22 cellular contexts compared by ENCODE assay signal in genomic region chrX:30673884-30674598, GRCh38. TPM values are rescaled to one million over a fixed set of nuclear protein-coding genes. Genes with fewer than 3 reads are reported as not detected.
DNase-seq lines count a peak whose midpoint lies in the region; ATAC-seq and TF ChIP-seq lines count a peak whose summit lies in the region.
"Had no signal": no experiment of that assay in that cellular context is flagged by ENCODE, and none has a peak within 500 bp of the region (broad histone marks: within the 10 kb centered on the region; RNA-seq: fewer than 3 reads in every experiment).

No MANE protein-coding gene starts in this region.

- no peak overlapping the region for H3K4me3 Mint-ChIP-seq in T-helper 1 cell treated with Interleukin-12 subunit alpha and Interleukin-12 subunit beta and Interleukin-4 antibody, amounts not matched to agents 30 μg/mL and 1 μg/mL, for 36 hours
- no peak overlapping the region for H3K4me3 Mint-ChIP-seq in nephron
- H3K4me3 Mint-ChIP-seq: CD14-positive monocyte; CD8-positive, alpha-beta memory T cell had no signal

- peaks cover 13% of the 10 kb centered on the region for H3K4me1 Mint-ChIP-seq in T-helper 1 cell treated with Interleukin-12 subunit alpha and Interleukin-12 subunit beta and Interleukin-4 antibody, amounts not matched to agents 30 μg/mL and 1 μg/mL, for 36 hours (ENCODE audit: low read depth)
- H3K4me1 Mint-ChIP-seq in nephron = no peaks in the 10 kb centered on the region
- H3K4me1 Mint-ChIP-seq: CD14-positive monocyte; CD8-positive, alpha-beta memory T cell had no signal

- H3K9me3 Mint-ChIP-seq in T-helper 1 cell treated with Interleukin-12 subunit alpha and Interleukin-12 subunit beta and Interleukin-4 antibody, amounts not matched to agents 30 μg/mL and 1 μg/mL, for 36 hours = no peaks in the 10 kb centered on the region
- H3K9me3 Mint-ChIP-seq in nephron = no peaks in the 10 kb centered on the region
- H3K9me3 Mint-ChIP-seq: CD8-positive, alpha-beta memory T cell had no signal

- DNase-seq in T-helper 1 cell = no peak
- DNase-seq in left cardiac atrium = no peak
- no peak for DNase-seq in cardiac septum (ENCODE audit: low spot score)
- no peak for DNase-seq in SW 1271 (lab: John Stamatoyannopoulos, UW)
- DNase-seq in activated effector memory CD4-positive, alpha-beta T cell treated with anti-CD3 and anti-CD28 coated beads, Interleukin-2, amount 50 U/mL, for 16 hours = no peak
- DNase-seq: ACHN; BE2C; CD8-positive, alpha-beta memory T cell; DMS153; DND-41; NCI-H1092; NCI-H1417 treated with DMSO at 0.1 percent for 48 hours; NCI-H1694 treated with DMSO at 0.1 percent for 48 hours; NCI-H2081; NCI-H2227 treated with DMSO at 0.1 percent for 48 hours; NCI-H526 treated with DMSO at 0.1 percent for 48 hours; RPMI8226; SHP77 treated with DMSO at 0.1 percent for 48 hours had no signal

- peaks cover 34% of the 10 kb centered on the region for H3K36me3 Mint-ChIP-seq in T-helper 1 cell treated with Interleukin-12 subunit alpha and Interleukin-12 subunit beta and Interleukin-4 antibody, amounts not matched to agents 30 μg/mL and 1 μg/mL, for 36 hours (ENCODE audit: low read depth)
- peaks cover 29% of the 10 kb centered on the region for H3K36me3 Mint-ChIP-seq in nephron (ENCODE audit: low read depth)

- intact Hi-C loops in left cardiac atrium (cut with DNase I) = no loop called here
- intact Hi-C loops in cardiac septum (cut with DNase I) = no loop called here

- no peaks in the 10 kb centered on the region for H3K27me3 Mint-ChIP-seq in T-helper 1 cell treated with Interleukin-12 subunit alpha and Interleukin-12 subunit beta and Interleukin-4 antibody, amounts not matched to agents 30 μg/mL and 1 μg/mL, for 36 hours (ENCODE audit: low read depth)
- H3K27me3 Mint-ChIP-seq in nephron (ENCODE audit: low read depth) = no peaks in the 10 kb centered on the region
- H3K27me3 Mint-ChIP-seq: CD8-positive, alpha-beta memory T cell had no signal

- ATAC-seq in left cardiac atrium = peak; percentile 22 to 55
- ATAC-seq: HCT116 had no signal

- no peak for TF ChIP-seq CTCF in nephron (IDR thresholded peaks at IDR 0.05; ENCODE audit: unreplicated experiment in 3 of 3)

- H3K27ac Mint-ChIP-seq in T-helper 1 cell treated with Interleukin-12 subunit alpha and Interleukin-12 subunit beta and Interleukin-4 antibody, amounts not matched to agents 30 μg/mL and 1 μg/mL, for 36 hours = peak overlapping the region; percentile 18
- H3K27ac Mint-ChIP-seq in nephron = peak overlapping the region; percentile 81 to 95 (median 93)
- H3K27ac Mint-ChIP-seq: CD8-positive, alpha-beta memory T cell had no signal

RNA-seq across cellular contexts. Expression of gene GK, which starts 20.8 kb away (rescaled TPM):
- total RNA-seq in left cardiac atrium = 1 to 10 TPM; 6.3 to 7.4 TPM
- 8.7 TPM for total RNA-seq in cardiac septum
